In the genomic region with DNA sequence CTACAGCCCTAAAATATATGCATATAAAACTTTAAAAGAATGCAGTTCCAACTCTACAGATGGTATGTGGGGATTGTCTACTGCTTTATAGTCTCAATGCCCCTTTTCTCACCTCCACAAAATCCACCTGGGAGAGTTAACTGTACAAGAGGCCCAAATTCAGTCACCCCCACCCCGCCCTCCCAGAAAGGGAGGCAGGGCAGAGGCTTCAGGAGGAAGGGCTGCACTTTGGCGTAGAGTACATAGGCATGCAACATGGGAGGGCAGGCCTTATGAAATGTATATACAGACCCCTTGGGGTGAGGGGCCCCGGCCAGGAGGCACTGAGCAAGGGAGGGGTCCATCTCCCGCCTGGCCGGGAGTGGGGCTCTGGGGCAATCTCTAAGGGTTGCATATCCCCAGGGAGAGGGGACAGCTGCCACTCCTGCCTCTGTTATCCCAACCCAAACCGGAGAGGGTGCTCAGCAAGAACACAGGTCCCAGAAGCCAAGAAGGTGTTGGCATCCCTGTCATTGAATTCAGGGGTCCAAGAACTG, we compare ENCODE assay signal across 1 cellular context.
TF ChIP-seq lines count a peak whose summit lies in the region.

No MANE protein-coding gene starts in this region.

TF ChIP-seq in HCT116, 20 proteins besides CTCF, POLR2A, EP300 and RAD21 (continued from another document):
- TF ChIP-seq REST (IDR thresholded peaks at IDR 0.05; ENCODE audit: low read depth) (no peak), SIN3A (IDR thresholded peaks at IDR 0.05; ENCODE audit: low read depth) (no peak), TCF7L2 (IDR thresholded peaks at IDR 0.05; ENCODE audit: borderline replicate concordance, extremely low read depth, insufficient read depth, insufficient read length) (no peak), SP1 (IDR thresholded peaks at IDR 0.05; ENCODE audit: low read depth) (no peak), CBX3 (IDR thresholded peaks at IDR 0.05; ENCODE audit: low read depth) (no peak), POLR2AphosphoS5 (IDR thresholded peaks at IDR 0.05; ENCODE audit: low read depth, low read length) (no peak)
TF ChIP-seq in HCT116: peak in this region for 0.
